8 cellular contexts compared by ENCODE assay signal in genomic region chr2:100321181-100321880, GRCh38.
DNase-seq lines count a peak whose midpoint lies in the region; ATAC-seq and TF ChIP-seq lines count a peak whose summit lies in the region.

No MANE protein-coding gene starts in this region.

- TF ChIP-seq CTCF in cardiac fibroblast (IDR thresholded peaks at IDR 0.05; ENCODE audit: low read depth, low read length) = no peak

- ATAC-seq in HG03045 (IDR thresholded peaks at IDR 0.05; ENCODE audit: unreplicated experiment) (no peak), HG03439 (IDR thresholded peaks at IDR 0.05; ENCODE audit: unreplicated experiment) (no peak), HG03095 (IDR thresholded peaks at IDR 0.05; ENCODE audit: unreplicated experiment) (no peak)

- H3K4me3 ChIP-seq in cardiac fibroblast (replicated peaks in 1 of 2; ENCODE audit: low read depth in 2 of 2, low read length in 2 of 2) = no peak overlapping the region

- DNase-seq in GM03348 (ENCODE audit: low spot score) (peak; percentile 58), NCI-H2171 (lab: John Stamatoyannopoulos, UW) (peak; percentile 45), cardiac fibroblast (ENCODE audit: low read depth in 2 of 2) (peak; percentile 9 to 25), kidney glomerular epithelial cell (lab: John Stamatoyannopoulos, UW) (peak; percentile 9)
- peak; percentile 6 for DNase-seq in stimulated activated CD4-positive, alpha-beta T cell treated with anti-CD3 and anti-CD28 coated beads, Interleukin-4, amount 100 ng/mL, for 1 hour

Comparison
In these comparisons a context has a peak if more than half of its experiments do, and no peak if none do; other contexts are left out.
1. DNase-seq: peak in every context shown above with its lines; median percentile 58 in GM03348; 45 in NCI-H2171; 17 in cardiac fibroblast; 9 in kidney glomerular epithelial cell; 6 in stimulated activated CD4-positive, alpha-beta T cell treated with anti-CD3 and anti-CD28 coated beads, Interleukin-4, amount 100 ng/mL, for 1 hour.